ENCODE assay signal across 8 cellular contexts in the genomic region with DNA sequence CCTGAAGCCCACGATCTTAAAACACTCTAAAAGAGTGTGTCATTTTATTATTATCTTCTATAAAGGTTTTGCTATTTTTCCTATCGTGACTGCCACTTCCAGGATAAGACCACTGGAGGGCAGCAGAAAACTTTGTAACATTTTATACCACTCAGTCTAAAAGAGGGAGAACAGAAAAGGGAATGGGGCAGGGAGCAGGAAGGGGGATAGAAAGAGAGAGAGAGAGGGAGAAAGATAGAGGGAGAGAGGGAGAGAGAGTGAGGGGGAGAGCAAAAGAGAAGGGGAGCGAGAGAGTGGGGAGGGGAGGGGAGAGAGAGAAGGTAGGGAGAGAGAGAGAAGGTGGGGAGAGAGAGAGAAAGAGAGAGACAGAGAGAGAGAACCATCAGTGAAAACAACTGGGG.
DNase-seq lines count a peak whose midpoint lies in the region; ATAC-seq and TF ChIP-seq lines count a peak whose summit lies in the region.

No MANE protein-coding gene starts in this region.

- CTCF ChIA-PET in HEK293T (lab: Yijun Ruan, JAX), result interaction anchor here (0.6 to 1.5 kb wide), 3 partner anchors 9 to 406 kb away, joined by 3 to 5 read pairs (median 3); a partner anchor contains a TSS

- H3K4me2 ChIP-seq in parathyroid adenoma (ENCODE audit: low read length), result no peak overlapping the region

- no peak overlapping the region for H3K4me3 ChIP-seq in parathyroid adenoma (ENCODE audit: low read depth, low read length)

- no peaks in the 10 kb centered on the region for H3K27me3 ChIP-seq in parathyroid adenoma (ENCODE audit: control insufficient read depth, insufficient read depth, low read length)

- ATAC-seq in GM18519 (IDR thresholded peaks at IDR 0.05; ENCODE audit: low FRiP score, unreplicated experiment) (no peak), GM21717 (IDR thresholded peaks at IDR 0.05; ENCODE audit: unreplicated experiment) (no peak)

- no peaks in the 10 kb centered on the region for H3K36me3 ChIP-seq in parathyroid adenoma (ENCODE audit: control insufficient read depth, insufficient read depth, low read length)

- no peak overlapping the region for H3K27ac ChIP-seq in parathyroid adenoma

- H3K4me1 ChIP-seq in parathyroid adenoma, result no peaks in the 10 kb centered on the region

- DNase-seq in DMS79 treated with DMSO at 0.1 percent for 48 hours (lab: John Stamatoyannopoulos, UW) (peak; percentile 66), HEK293T (ENCODE audit: extremely low spot score) (peak; percentile 55), NCI-H82 treated with DMSO at 0.1 percent for 48 hours (lab: John Stamatoyannopoulos, UW; ENCODE audit: unreplicated experiment) (peak; percentile 38), globus pallidus (ENCODE audit: low spot score) (peak; percentile 60)
- peak; percentile 40 for DNase-seq in activated naive CD4-positive, alpha-beta T cell treated with Interleukin-2 at 50 U/mL for 16 hours

- no peaks in the 10 kb centered on the region for H3K9me3 ChIP-seq in parathyroid adenoma (ENCODE audit: control insufficient read depth, low read length)

- POLR2A ChIA-PET in HEK293T (lab: Yijun Ruan, JAX), result no interaction called here

- no peaks in the 10 kb centered on the region for H3K79me2 ChIP-seq in parathyroid adenoma

- H2AFZ ChIP-seq in parathyroid adenoma, result peak overlapping the region; percentile 43

- no peak overlapping the region for H3K9ac ChIP-seq in parathyroid adenoma

- peak; percentile 75 for TF ChIP-seq CTCF in parathyroid adenoma (IDR thresholded peaks at IDR 0.05)

TF ChIP-seq in HEK293T, 16 proteins besides CTCF, POLR2A, EP300 and RAD21:
- no peak for TF ChIP-seq NFRKB (IDR thresholded peaks at IDR 0.05)
- no peak for TF ChIP-seq FOXA1 (IDR thresholded peaks at IDR 0.05)
- TF ChIP-seq SUZ12 (IDR thresholded peaks at IDR 0.05), result no peak
- TF ChIP-seq FOXM1 (IDR thresholded peaks at IDR 0.05; ENCODE audit: borderline replicate concordance), result no peak
